Comparison of ENCODE assay signal across 29 cellular contexts in the genomic region with DNA sequence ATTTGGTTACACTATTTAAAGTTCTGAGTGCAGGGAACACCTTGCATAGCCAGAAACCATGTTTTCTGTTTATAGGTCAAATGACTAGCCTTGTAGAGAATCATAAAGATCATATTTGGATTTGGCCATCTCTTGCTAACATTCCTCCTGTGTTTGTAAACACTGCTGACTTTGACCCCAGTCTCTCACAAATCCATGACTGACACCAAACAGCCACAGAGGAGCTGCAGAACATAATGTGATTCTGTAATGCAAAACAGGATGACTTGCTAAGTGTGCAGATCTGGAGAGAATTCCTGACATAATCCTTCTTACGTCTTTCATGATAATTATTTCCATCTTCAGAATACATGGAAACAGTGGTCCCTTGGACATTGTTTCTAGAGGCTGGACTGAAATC.
"Had no signal": no experiment of that assay in that cellular context is flagged by ENCODE, and none has a peak within 500 bp of the region (broad histone marks: within the 10 kb centered on the region; RNA-seq: fewer than 3 reads in every experiment).

No MANE protein-coding gene starts in this region.

- FAIRE-seq: colon, islet of Langerhans, pancreas had no signal

- H3K27ac ChIP-seq: epithelial cell of prostate, foreskin keratinocyte, gastroesophageal sphincter, heart left ventricle, lower lobe of right lung, neutrophil, pancreas, right lobe of liver, suprapubic skin, transverse colon, upper lobe of right lung, uterus had no signal

- ATAC-seq: esophagus mucosa; foreskin keratinocyte; gastroesophageal sphincter; heart left ventricle; left ventricle myocardium superior; lower lobe of right lung; mucosa of descending colon; pancreas; stimulated activated naive CD8-positive, alpha-beta T cell treated with anti-CD3 and anti-CD28 coated beads, Interleukin-15, amount 100 ng/mL, for 72 hours; upper lobe of right lung had no signal

- H3K4me2 ChIP-seq: smooth muscle cell had no signal

- H3K36me3 ChIP-seq: gastroesophageal sphincter, heart left ventricle, lower lobe of right lung, neutrophil, pancreas, right lobe of liver, suprapubic skin, transverse colon, upper lobe of right lung had no signal

- H3K9me3 ChIP-seq: gastroesophageal sphincter, heart left ventricle, lower lobe of right lung, mucosa of descending colon, neutrophil, pancreas, right lobe of liver, suprapubic skin, transverse colon, upper lobe of right lung, uterus had no signal

- H3K4me1 ChIP-seq: foreskin keratinocyte, heart left ventricle, lower lobe of right lung, pancreas, right lobe of liver, suprapubic skin, transverse colon, upper lobe of right lung, uterus had no signal

- DNase-seq: effector CD8-positive, alpha-beta T cell; endodermal cell; foreskin keratinocyte; heart left ventricle; hippocampal formation; kidney glomerular epithelial cell; left ventricle myocardium superior; lower lobe of right lung; mucosa of descending colon; naive B cell; pancreas; right lobe of liver; stimulated activated CD4-positive, alpha-beta T cell treated with anti-CD3 and anti-CD28 coated beads, Interleukin-12 subunit alpha, Interleukin-12 subunit beta, amount 100 ng/mL, for 4 hours; stimulated activated CD4-positive, alpha-beta T cell treated with anti-CD3 and anti-CD28 coated beads, Interleukin-1b, Interleukin-23, amount 100 ng/mL, for 48 hours; stimulated activated CD4-positive, alpha-beta T cell treated with anti-CD3 and anti-CD28 coated beads, Interleukin-4, amount 100 ng/mL, for 1 hour; stimulated activated CD8-positive, alpha-beta memory T cell treated with anti-CD3 and anti-CD28 coated beads, Interleukin-4, amount 100 ng/mL, for 48 hours; stimulated activated naive CD4-positive, alpha-beta T cell; stimulated activated naive CD8-positive, alpha-beta T cell treated with anti-CD3 and anti-CD28 coated beads, Interleukin-15, amount 100 ng/mL, for 72 hours; transverse colon; upper lobe of right lung; uterus had no signal

- H3K27me3 ChIP-seq: gastroesophageal sphincter, heart left ventricle, neutrophil, pancreas, right lobe of liver, suprapubic skin, transverse colon, upper lobe of right lung, uterus had no signal

- H3K4me3 ChIP-seq: gastroesophageal sphincter, heart left ventricle, lower lobe of right lung, mucosa of descending colon, pancreas, right lobe of liver, smooth muscle cell, suprapubic skin, transverse colon, upper lobe of right lung, uterus had no signal
